ENCODE assay signal across 10 cellular contexts in genomic region chr17:50062323-50063243, GRCh38. TPM values are rescaled to one million over a fixed set of nuclear protein-coding genes. Genes with fewer than 3 reads are reported as not detected.
DNase-seq lines count a peak whose midpoint lies in the region; ATAC-seq, FAIRE-seq and TF ChIP-seq lines count a peak whose summit lies in the region.
"Had no signal": no experiment of that assay in that cellular context is flagged by ENCODE, and none has a peak within 500 bp of the region (broad histone marks: within the 10 kb centered on the region; RNA-seq: fewer than 3 reads in every experiment).

No MANE protein-coding gene starts in this region.

- ATAC-seq in left cardiac atrium (peak; percentile 78 to 86), GM19463 (IDR thresholded peaks at IDR 0.05; ENCODE audit: unreplicated experiment) (no peak), HG03095 (IDR thresholded peaks at IDR 0.05; ENCODE audit: unreplicated experiment) (no peak), HG02981 (IDR thresholded peaks at IDR 0.05; ENCODE audit: unreplicated experiment) (no peak)

- H3K27me3 ChIP-seq in adipocyte (replicated peaks; ENCODE audit: control insufficient read depth, insufficient read depth, low read length) (no peaks in the 10 kb centered on the region), spleen (replicated peaks in 1 of 7) (peaks cover 0 to 12% (median 0%) of the 10 kb centered on the region in 7 donors)

- intact Hi-C loops in left cardiac atrium (cut with DNase I) (no loop called here), spleen (cut with DNase I; ENCODE audit: low total_unique reads) (no loop called here)

- no peaks in the 10 kb centered on the region for H3K9me3 ChIP-seq in adipocyte (ENCODE audit: control insufficient read depth, low read length)
- no peaks in the 10 kb centered on the region for H3K9me3 ChIP-seq in spleen

- peak overlapping the region; percentile 39 for H3K9ac ChIP-seq in adipocyte (ENCODE audit: low read length)
- H3K9ac ChIP-seq: KMS-11 had no signal

- H3K4me3 ChIP-seq in adipocyte (ENCODE audit: low read length) (no peak overlapping the region), spleen (no peak overlapping the region)

- 43 to 81% (median 72%) methylated on average over 10 of the region's 10 CpGs for WGBS in spleen, 5 donors

- peak; percentile 47 for TF ChIP-seq POLR2A in H54 (IDR thresholded peaks at IDR 0.05; ENCODE audit: low read depth, low read length)
- no peak for TF ChIP-seq POLR2A in spleen (IDR thresholded peaks at IDR 0.05)

- TF ChIP-seq CTCF in spleen (IDR thresholded peaks at IDR 0.05 in 8 of 11, conservative IDR thresholded peaks at IDR 0.05 in 3 of 11) = no peak

- H3K4me1 ChIP-seq in adipocyte (ENCODE audit: control insufficient read depth, insufficient read depth, low read length) (peaks cover 86% of the 10 kb centered on the region), spleen (peaks cover 5 to 77% (median 33%) of the 10 kb centered on the region in 6 donors)

- FAIRE-seq in H54 (lab: Jason Lieb, UNC) = peak; percentile 60
- FAIRE-seq: GM18507 had no signal

- DNase-seq in H54 (ENCODE audit: insufficient read length, low spot score) = peak; percentile 88
- peak; percentile 80 for DNase-seq in adipocyte (ENCODE audit: low read depth)
- DNase-seq in left cardiac atrium = peak; percentile 83
- peak; percentile 54 for DNase-seq in spleen
- DNase-seq in activated CD8-positive, alpha-beta memory T cell treated with anti-CD3 and anti-CD28 coated beads, Interleukin-2, amount 50 U/mL, for 48 hours = no peak

- H3K36me3 ChIP-seq in adipocyte (ENCODE audit: control insufficient read depth, insufficient read depth, low read length, severe bottlenecking) (no peaks in the 10 kb centered on the region), spleen (peaks cover 0 to 7% (median 0%) of the 10 kb centered on the region in 6 donors)

- peak overlapping the region; percentile 13 to 88 (median 67) for H3K27ac ChIP-seq in spleen
- H3K27ac ChIP-seq: KMS-11 had no signal

RNA-seq across cellular contexts. Expression of gene ITGA3, which starts 6.7 kb away (rescaled TPM):
- total RNA-seq in left cardiac atrium = 10 to 100 TPM; 26.5 to 35.9 TPM
- 10 to 100 TPM; 22.7 to 52.3 (median 41.1) TPM for total RNA-seq in spleen
- polyA plus RNA-seq in spleen = 10 to 100 TPM in 1 of 3 donors, 1 to 10 TPM in 2; 5.5 to 16.6 (median 8.1) TPM

RNA-seq across cellular contexts. Expression of gene PDK2, which starts 32.6 kb away (rescaled TPM):
- total RNA-seq in left cardiac atrium = 100 to 1,000 TPM; 156 to 203 TPM
- 10 to 100 TPM; 22.9 to 41.5 (median 26.1) TPM for total RNA-seq in spleen
- polyA plus RNA-seq in spleen = 10 to 100 TPM in 1 of 3 donors, 1 to 10 TPM in 2; 8.7 to 16.9 (median 9.5) TPM

Comparison
In these comparisons a context has a peak if more than half of its experiments do, and no peak if none do; other contexts are left out.
1. ATAC-seq: peak in left cardiac atrium (2 of 2); none in GM19463 (single experiment), HG03095 (single experiment) and HG02981 (single experiment).